ENCODE assay signal across 12 cellular contexts in the genomic region with DNA sequence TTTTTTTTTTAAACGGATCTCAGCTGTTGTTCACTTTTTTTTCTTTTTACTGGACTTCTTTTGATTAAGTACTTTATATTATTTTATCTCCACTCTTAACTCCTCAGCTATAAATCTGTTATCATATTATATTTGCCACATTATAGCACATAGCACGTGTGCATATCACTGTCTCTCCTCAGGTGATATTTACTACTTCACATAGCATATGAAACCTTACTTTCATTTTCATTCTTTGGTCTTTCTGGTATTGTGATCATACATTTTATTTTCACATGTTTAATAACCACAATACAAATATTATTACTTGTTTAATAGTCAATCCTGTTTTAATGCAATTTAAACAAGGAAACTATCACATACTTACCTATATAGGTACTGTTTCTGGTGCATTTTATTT.
DNase-seq lines count a peak whose midpoint lies in the region; ATAC-seq and TF ChIP-seq lines count a peak whose summit lies in the region.
"Had no signal": no experiment of that assay in that cellular context is flagged by ENCODE, and none has a peak within 500 bp of the region (broad histone marks: within the 10 kb centered on the region; RNA-seq: fewer than 3 reads in every experiment).

No MANE protein-coding gene starts in this region.

- H2AFZ ChIP-seq in neuronal stem cell (ENCODE audit: low read length): no peak overlapping the region

- no peak overlapping the region for H3K4ac ChIP-seq in neuronal stem cell (ENCODE audit: low read length)

- H3K79me1 ChIP-seq in neuronal stem cell (ENCODE audit: low read depth, low read length): no peaks in the 10 kb centered on the region

- H3K9me3 Mint-ChIP-seq in CD8-positive, alpha-beta T cell: no peaks in the 10 kb centered on the region
- H3K9me3 Mint-ChIP-seq: central memory CD8-positive, alpha-beta T cell had no signal

- no peak for ATAC-seq in CD8-positive, alpha-beta T cell
- ATAC-seq in GM19468 (IDR thresholded peaks at IDR 0.05; ENCODE audit: extremely low read depth, unreplicated experiment) (peak; percentile 54), HG03521 (IDR thresholded peaks at IDR 0.05; ENCODE audit: unreplicated experiment) (peak; percentile 50)

- no peak overlapping the region for H4K91ac ChIP-seq in neuronal stem cell (ENCODE audit: low read depth, low read length, poor library complexity)

- no peaks in the 10 kb centered on the region for H3K9me3 ChIP-seq in CD8-positive, alpha-beta T cell (ENCODE audit: low read length)
- peaks cover 0 to 3% of the 10 kb centered on the region in 2 donors for H3K9me3 ChIP-seq in neuronal stem cell (replicated peaks in 1 of 2; ENCODE audit: control insufficient read depth in 2 of 2, insufficient read depth in 1 of 2, low read depth in 1 of 2, low read length in 2 of 2)
- H3K9me3 ChIP-seq: SJCRH30 had no signal

- no peaks in the 10 kb centered on the region for H3K27me3 ChIP-seq in CD8-positive, alpha-beta T cell (ENCODE audit: insufficient read depth, low read length)
- H3K27me3 ChIP-seq in neuronal stem cell (ENCODE audit: control insufficient read depth in 3 of 3, insufficient read depth in 3 of 3, low read depth in 1 of 3, low read length in 3 of 3): no peaks in the 10 kb centered on the region
- H3K27me3 ChIP-seq: SJCRH30 had no signal

- H3K18ac ChIP-seq in neuronal stem cell (ENCODE audit: low read length): no peak overlapping the region

- intact Hi-C loops in CD8-positive, alpha-beta T cell (cut with DNase I, micrococcal nuclease): no loop called here

- H3K4me1 ChIP-seq in CD8-positive, alpha-beta T cell (ENCODE audit: insufficient read depth, low read length): no peaks in the 10 kb centered on the region
- no peaks in the 10 kb centered on the region for H3K4me1 ChIP-seq in neuronal stem cell (ENCODE audit: control insufficient read depth in 2 of 2, insufficient read depth in 1 of 2, low read depth in 1 of 2, low read length in 2 of 2)
- H3K4me1 ChIP-seq: SJCRH30 had no signal

- no peak overlapping the region for H2BK120ac ChIP-seq in neuronal stem cell (ENCODE audit: low read depth, low read length)

- no peak overlapping the region for H4K8ac ChIP-seq in neuronal stem cell (ENCODE audit: low read depth, low read length)

- H2BK15ac ChIP-seq in neuronal stem cell (ENCODE audit: low read length): no peak overlapping the region

- no peak overlapping the region for H3K4me3 ChIP-seq in CD8-positive, alpha-beta T cell (ENCODE audit: low read depth, low read length)
- H3K4me3 ChIP-seq in fibroblast of mammary gland (ENCODE audit: control insufficient read depth, low read depth, low read length) (peak overlapping the region; percentile 27), neuronal stem cell (ENCODE audit: low read length in 2 of 2) (no peak overlapping the region)
- H3K4me3 ChIP-seq: SJCRH30 had no signal

- H3K4me3 Mint-ChIP-seq in CD8-positive, alpha-beta T cell: peak overlapping the region; percentile 20
- H3K4me3 Mint-ChIP-seq: central memory CD8-positive, alpha-beta T cell had no signal

- H3K14ac ChIP-seq in neuronal stem cell (ENCODE audit: low read length): no peak overlapping the region

- H3K27ac Mint-ChIP-seq in CD8-positive, alpha-beta T cell: no peak overlapping the region

- no peak for DNase-seq in CD8-positive, alpha-beta T cell
- DNase-seq in fibroblast of mammary gland (ENCODE audit: low read depth) (no peak), amniotic stem cell (lab: John Stamatoyannopoulos, UW) (no peak), neuronal stem cell (ENCODE audit: low spot score) (no peak), OCI-M2 (lab: John Stamatoyannopoulos, UW; ENCODE audit: unreplicated experiment) (no peak)
- DNase-seq in stimulated activated CD4-positive, alpha-beta T cell treated with anti-CD3 and anti-CD28 coated beads, Interleukin-15, amount 100 ng/mL, for 24 hours: no peak
- DNase-seq: NCI-H1436; SJCRH30; stimulated activated CD4-positive, alpha-beta T cell treated with anti-CD3 and anti-CD28 coated beads, Interleukin-4, amount 100 ng/mL, for 1 hour had no signal

- CTCF ChIA-PET in CD8-positive, alpha-beta T cell (lab: Charles Lee): no interaction called here

- no peak overlapping the region for H3K27ac ChIP-seq in CD8-positive, alpha-beta T cell (ENCODE audit: low read depth, low read length)
- no peak overlapping the region for H3K27ac ChIP-seq in neuronal stem cell (replicated peaks; ENCODE audit: low read length)
- H3K27ac ChIP-seq: SJCRH30 had no signal

- H2AK5ac ChIP-seq in neuronal stem cell (ENCODE audit: low read depth, low read length): no peak overlapping the region

- H3K36me3 ChIP-seq in CD8-positive, alpha-beta T cell (ENCODE audit: insufficient read depth, low read length): no peaks in the 10 kb centered on the region
- no peaks in the 10 kb centered on the region for H3K36me3 ChIP-seq in neuronal stem cell (replicated peaks in 1 of 2; ENCODE audit: control insufficient read depth in 2 of 2, insufficient read depth in 2 of 2, low read length in 2 of 2)
- H3K36me3 ChIP-seq: SJCRH30 had no signal

- H3K23ac ChIP-seq in neuronal stem cell (ENCODE audit: low read depth, low read length, poor library complexity): no peak overlapping the region

- H3K36me3 Mint-ChIP-seq in CD8-positive, alpha-beta T cell: no peaks in the 10 kb centered on the region

- H3K9ac ChIP-seq in neuronal stem cell (ENCODE audit: low read depth, low read length, poor library complexity): no peak overlapping the region

- POLR2A ChIA-PET in CD8-positive, alpha-beta T cell (lab: Charles Lee): no interaction called here

- no peaks in the 10 kb centered on the region for H3K27me3 Mint-ChIP-seq in CD8-positive, alpha-beta T cell (ENCODE audit: low read depth)
- H3K27me3 Mint-ChIP-seq: central memory CD8-positive, alpha-beta T cell had no signal

- no peak overlapping the region for H3K4me2 ChIP-seq in neuronal stem cell (ENCODE audit: insufficient read depth, low read length, poor library complexity, severe bottlenecking)

- no peak overlapping the region for H2BK12ac ChIP-seq in neuronal stem cell (ENCODE audit: low read length)

- no peak overlapping the region for H2BK5ac ChIP-seq in neuronal stem cell (ENCODE audit: low read length)

- no CpG with 5 or more reads among the region's 2 CpGs for WGBS in neuronal stem cell (ENCODE audit: extremely low coverage in 2 of 2, insufficient read length in 2 of 2, insufficient replicate concordance in 1 of 2), 2 donors

- H3K4me1 Mint-ChIP-seq in CD8-positive, alpha-beta T cell (ENCODE audit: low read depth): peaks cover 8% of the 10 kb centered on the region
- H3K4me1 Mint-ChIP-seq: central memory CD8-positive, alpha-beta T cell had no signal

- TF ChIP-seq CTCF in CD8-positive, alpha-beta T cell (IDR thresholded peaks at IDR 0.05): no peak
- TF ChIP-seq CTCF in fibroblast of mammary gland (conservative IDR thresholded peaks at IDR 0.05; ENCODE audit: control insufficient read depth, insufficient read depth, low read depth, low read length): no peak
